Comparison of ENCODE assay signal across 1 cellular context in the genomic region with DNA sequence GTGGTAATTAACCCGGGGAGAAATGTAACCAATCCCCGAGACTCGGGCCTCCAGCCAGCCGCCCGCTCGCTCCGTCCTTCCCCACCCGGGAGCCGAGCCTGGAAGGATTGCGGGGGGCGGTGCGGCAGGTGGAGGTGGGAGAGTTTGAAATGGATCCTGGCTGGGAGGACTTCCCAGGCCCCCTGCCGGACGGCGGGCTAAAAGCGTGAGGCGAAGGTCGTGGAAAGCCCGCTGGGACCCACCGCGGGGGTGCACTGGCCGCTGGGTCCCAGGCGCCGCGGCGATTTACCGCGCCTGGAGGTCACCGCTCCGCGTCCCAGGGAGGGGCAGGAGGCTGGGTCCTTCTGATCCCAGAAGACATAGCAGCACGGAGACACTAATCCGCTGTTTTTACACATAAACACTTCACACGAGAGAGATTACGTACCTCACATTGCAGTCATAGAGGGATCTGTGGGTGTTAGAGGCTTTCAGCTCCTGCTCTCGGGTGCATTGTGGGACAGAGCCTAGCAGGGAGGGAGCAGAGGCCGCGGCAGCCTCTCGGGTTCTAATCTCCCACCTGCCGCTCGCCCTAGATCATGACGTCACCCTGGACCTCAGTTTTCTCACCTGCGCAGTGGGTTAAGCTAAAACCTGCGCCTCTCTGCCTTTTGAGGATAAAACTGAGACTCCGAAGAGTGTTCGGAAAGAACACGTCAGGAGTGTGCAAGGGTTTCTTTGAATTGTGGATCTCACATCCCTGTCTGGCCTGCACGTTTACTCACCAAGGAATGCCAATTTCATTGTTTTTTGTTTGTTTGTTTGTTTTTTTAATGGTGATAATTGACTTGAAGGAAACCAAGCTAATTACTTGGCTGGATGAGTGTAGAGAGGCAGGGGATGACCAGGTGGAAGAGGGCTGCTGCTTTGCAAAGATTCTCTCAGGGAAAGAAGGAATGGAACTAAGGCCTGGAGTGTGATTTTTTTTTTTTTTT.
TF ChIP-seq lines count a peak whose summit lies in the region.

No MANE protein-coding gene starts in this region.

TF ChIP-seq in H1, 55 proteins besides CTCF, POLR2A, EP300 and RAD21:
- TF ChIP-seq JUND (IDR thresholded peaks at IDR 0.05; ENCODE audit: low read length), result peak; percentile 95
- TF ChIP-seq HDAC2 (IDR thresholded peaks at IDR 0.05; ENCODE audit: borderline replicate concordance in 1 of 2, low read depth in 2 of 2, low read length in 2 of 2), result peak in 1 of 2 experiments; percentile 89; a peak in 1 of 4 replicates
- no peak for TF ChIP-seq CBX8 (IDR thresholded peaks at IDR 0.05; ENCODE audit: borderline replicate concordance, low read depth, low read length)
- no peak for TF ChIP-seq BACH1 (IDR thresholded peaks at IDR 0.05; ENCODE audit: low read length)
- TF ChIP-seq HDAC6 (IDR thresholded peaks at IDR 0.05; ENCODE audit: low read depth, low read length), result no peak
- peak; percentile 89 for TF ChIP-seq CREB1 (IDR thresholded peaks at IDR 0.05)
- TF ChIP-seq, protein P1, sequence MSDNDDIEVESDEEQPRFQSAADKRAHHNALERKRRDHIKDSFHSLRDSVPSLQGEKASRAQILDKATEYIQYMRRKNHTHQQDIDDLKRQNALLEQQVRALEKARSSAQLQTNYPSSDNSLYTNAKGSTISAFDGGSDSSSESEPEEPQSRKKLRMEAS (IDR thresholded peaks at IDR 0.05), result peak; percentile 39; the same call in 1 of the 2 replicates
- no peak for TF ChIP-seq CHD1 (IDR thresholded peaks at IDR 0.05; ENCODE audit: low read depth, low read length)
- TF ChIP-seq KDM1A (IDR thresholded peaks at IDR 0.05; ENCODE audit: borderline replicate concordance, low read length), result peak; percentile 98
- no peak for TF ChIP-seq RXRA (IDR thresholded peaks at IDR 0.05; ENCODE audit: insufficient read depth, low read depth, low read length)
- TF ChIP-seq JUN (IDR thresholded peaks at IDR 0.05; ENCODE audit: low read depth, low read length), result peak; percentile 90
- TF ChIP-seq CTBP2 (IDR thresholded peaks at IDR 0.05; ENCODE audit: borderline replicate concordance, insufficient read depth, insufficient read length, low read length), result no peak
- TF ChIP-seq SIRT6 (IDR thresholded peaks at IDR 0.05; ENCODE audit: low read length), result no peak
- TF ChIP-seq SRF (IDR thresholded peaks at IDR 0.05; ENCODE audit: low read depth, low read length), result no peak
- TF ChIP-seq, protein P2, sequence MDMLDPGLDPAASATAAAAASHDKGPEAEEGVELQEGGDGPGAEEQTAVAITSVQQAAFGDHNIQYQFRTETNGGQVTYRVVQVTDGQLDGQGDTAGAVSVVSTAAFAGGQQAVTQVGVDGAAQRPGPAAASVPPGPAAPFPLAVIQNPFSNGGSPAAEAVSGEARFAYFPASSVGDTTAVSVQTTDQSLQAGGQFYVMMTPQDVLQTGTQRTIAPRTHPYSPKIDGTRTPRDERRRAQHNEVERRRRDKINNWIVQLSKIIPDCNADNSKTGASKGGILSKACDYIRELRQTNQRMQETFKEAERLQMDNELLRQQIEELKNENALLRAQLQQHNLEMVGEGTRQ (IDR thresholded peaks at IDR 0.05; ENCODE audit: low read length), result no peak
- TF ChIP-seq TAF7 (optimal IDR thresholded peaks at IDR 0.05; ENCODE audit: borderline replicate concordance, low read depth, low read length), result no peak
- TF ChIP-seq, protein P3, sequence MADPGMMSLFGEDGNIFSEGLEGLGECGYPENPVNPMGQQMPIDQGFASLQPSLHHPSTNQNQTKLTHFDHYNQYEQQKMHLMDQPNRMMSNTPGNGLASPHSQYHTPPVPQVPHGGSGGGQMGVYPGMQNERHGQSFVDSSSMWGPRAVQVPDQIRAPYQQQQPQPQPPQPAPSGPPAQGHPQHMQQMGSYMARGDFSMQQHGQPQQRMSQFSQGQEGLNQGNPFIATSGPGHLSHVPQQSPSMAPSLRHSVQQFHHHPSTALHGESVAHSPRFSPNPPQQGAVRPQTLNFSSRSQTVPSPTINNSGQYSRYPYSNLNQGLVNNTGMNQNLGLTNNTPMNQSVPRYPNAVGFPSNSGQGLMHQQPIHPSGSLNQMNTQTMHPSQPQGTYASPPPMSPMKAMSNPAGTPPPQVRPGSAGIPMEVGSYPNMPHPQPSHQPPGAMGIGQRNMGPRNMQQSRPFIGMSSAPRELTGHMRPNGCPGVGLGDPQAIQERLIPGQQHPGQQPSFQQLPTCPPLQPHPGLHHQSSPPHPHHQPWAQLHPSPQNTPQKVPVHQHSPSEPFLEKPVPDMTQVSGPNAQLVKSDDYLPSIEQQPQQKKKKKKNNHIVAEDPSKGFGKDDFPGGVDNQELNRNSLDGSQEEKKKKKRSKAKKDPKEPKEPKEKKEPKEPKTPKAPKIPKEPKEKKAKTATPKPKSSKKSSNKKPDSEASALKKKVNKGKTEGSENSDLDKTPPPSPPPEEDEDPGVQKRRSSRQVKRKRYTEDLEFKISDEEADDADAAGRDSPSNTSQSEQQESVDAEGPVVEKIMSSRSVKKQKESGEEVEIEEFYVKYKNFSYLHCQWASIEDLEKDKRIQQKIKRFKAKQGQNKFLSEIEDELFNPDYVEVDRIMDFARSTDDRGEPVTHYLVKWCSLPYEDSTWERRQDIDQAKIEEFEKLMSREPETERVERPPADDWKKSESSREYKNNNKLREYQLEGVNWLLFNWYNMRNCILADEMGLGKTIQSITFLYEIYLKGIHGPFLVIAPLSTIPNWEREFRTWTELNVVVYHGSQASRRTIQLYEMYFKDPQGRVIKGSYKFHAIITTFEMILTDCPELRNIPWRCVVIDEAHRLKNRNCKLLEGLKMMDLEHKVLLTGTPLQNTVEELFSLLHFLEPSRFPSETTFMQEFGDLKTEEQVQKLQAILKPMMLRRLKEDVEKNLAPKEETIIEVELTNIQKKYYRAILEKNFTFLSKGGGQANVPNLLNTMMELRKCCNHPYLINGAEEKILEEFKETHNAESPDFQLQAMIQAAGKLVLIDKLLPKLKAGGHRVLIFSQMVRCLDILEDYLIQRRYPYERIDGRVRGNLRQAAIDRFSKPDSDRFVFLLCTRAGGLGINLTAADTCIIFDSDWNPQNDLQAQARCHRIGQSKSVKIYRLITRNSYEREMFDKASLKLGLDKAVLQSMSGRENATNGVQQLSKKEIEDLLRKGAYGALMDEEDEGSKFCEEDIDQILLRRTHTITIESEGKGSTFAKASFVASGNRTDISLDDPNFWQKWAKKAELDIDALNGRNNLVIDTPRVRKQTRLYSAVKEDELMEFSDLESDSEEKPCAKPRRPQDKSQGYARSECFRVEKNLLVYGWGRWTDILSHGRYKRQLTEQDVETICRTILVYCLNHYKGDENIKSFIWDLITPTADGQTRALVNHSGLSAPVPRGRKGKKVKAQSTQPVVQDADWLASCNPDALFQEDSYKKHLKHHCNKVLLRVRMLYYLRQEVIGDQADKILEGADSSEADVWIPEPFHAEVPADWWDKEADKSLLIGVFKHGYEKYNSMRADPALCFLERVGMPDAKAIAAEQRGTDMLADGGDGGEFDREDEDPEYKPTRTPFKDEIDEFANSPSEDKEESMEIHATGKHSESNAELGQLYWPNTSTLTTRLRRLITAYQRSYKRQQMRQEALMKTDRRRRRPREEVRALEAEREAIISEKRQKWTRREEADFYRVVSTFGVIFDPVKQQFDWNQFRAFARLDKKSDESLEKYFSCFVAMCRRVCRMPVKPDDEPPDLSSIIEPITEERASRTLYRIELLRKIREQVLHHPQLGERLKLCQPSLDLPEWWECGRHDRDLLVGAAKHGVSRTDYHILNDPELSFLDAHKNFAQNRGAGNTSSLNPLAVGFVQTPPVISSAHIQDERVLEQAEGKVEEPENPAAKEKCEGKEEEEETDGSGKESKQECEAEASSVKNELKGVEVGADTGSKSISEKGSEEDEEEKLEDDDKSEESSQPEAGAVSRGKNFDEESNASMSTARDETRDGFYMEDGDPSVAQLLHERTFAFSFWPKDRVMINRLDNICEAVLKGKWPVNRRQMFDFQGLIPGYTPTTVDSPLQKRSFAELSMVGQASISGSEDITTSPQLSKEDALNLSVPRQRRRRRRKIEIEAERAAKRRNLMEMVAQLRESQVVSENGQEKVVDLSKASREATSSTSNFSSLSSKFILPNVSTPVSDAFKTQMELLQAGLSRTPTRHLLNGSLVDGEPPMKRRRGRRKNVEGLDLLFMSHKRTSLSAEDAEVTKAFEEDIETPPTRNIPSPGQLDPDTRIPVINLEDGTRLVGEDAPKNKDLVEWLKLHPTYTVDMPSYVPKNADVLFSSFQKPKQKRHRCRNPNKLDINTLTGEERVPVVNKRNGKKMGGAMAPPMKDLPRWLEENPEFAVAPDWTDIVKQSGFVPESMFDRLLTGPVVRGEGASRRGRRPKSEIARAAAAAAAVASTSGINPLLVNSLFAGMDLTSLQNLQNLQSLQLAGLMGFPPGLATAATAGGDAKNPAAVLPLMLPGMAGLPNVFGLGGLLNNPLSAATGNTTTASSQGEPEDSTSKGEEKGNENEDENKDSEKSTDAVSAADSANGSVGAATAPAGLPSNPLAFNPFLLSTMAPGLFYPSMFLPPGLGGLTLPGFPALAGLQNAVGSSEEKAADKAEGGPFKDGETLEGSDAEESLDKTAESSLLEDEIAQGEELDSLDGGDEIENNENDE (IDR thresholded peaks at IDR 0.05; ENCODE audit: insufficient replicate concordance, low read length), result no peak
- TF ChIP-seq, protein P4, sequence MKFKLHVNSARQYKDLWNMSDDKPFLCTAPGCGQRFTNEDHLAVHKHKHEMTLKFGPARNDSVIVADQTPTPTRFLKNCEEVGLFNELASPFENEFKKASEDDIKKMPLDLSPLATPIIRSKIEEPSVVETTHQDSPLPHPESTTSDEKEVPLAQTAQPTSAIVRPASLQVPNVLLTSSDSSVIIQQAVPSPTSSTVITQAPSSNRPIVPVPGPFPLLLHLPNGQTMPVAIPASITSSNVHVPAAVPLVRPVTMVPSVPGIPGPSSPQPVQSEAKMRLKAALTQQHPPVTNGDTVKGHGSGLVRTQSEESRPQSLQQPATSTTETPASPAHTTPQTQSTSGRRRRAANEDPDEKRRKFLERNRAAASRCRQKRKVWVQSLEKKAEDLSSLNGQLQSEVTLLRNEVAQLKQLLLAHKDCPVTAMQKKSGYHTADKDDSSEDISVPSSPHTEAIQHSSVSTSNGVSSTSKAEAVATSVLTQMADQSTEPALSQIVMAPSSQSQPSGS (IDR thresholded peaks at IDR 0.05; ENCODE audit: low read length), result peak; percentile 100
- no peak; the same call in 1 of the 2 replicates for TF ChIP-seq CHD2 (IDR thresholded peaks at IDR 0.05; ENCODE audit: low read length)
- TF ChIP-seq NANOG (IDR thresholded peaks at IDR 0.05; ENCODE audit: insufficient read depth, low read depth, low read length, poor library complexity, severe bottlenecking), result no peak
- TF ChIP-seq KDM5A (IDR thresholded peaks at IDR 0.05; ENCODE audit: low read length), result no peak
- TF ChIP-seq TEAD4 (IDR thresholded peaks at IDR 0.05; ENCODE audit: low read depth, low read length), result no peak
- TF ChIP-seq EZH2 (IDR thresholded peaks at IDR 0.05; ENCODE audit: low read depth, low read length, severe bottlenecking), result no peak
- 0 out of 2 replicates have a peak, but pooled peaks have one; percentile 2 for TF ChIP-seq TBP (IDR thresholded peaks at IDR 0.05; ENCODE audit: low read depth, low read length)
- TF ChIP-seq FOSL1 (IDR thresholded peaks at IDR 0.05; ENCODE audit: insufficient read depth, low read depth, low read length), result no peak
- TF ChIP-seq, protein P5, sequence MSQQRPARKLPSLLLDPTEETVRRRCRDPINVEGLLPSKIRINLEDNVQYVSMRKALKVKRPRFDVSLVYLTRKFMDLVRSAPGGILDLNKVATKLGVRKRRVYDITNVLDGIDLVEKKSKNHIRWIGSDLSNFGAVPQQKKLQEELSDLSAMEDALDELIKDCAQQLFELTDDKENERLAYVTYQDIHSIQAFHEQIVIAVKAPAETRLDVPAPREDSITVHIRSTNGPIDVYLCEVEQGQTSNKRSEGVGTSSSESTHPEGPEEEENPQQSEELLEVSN (IDR thresholded peaks at IDR 0.05), result peak; percentile 0; the same call in 1 of the 2 replicates
- TF ChIP-seq SIN3A (conservative IDR thresholded peaks at IDR 0.05 in 1 of 2, IDR thresholded peaks at IDR 0.05 in 1 of 2; ENCODE audit: low read depth in 1 of 2, low read length in 2 of 2), result no peak
- no peak; the same call in 1 of the 2 replicates for TF ChIP-seq PHF8 (conservative IDR thresholded peaks at IDR 0.05; ENCODE audit: low read depth, low read length)
- peak; percentile 55 for TF ChIP-seq ASH2L (IDR thresholded peaks at IDR 0.05; ENCODE audit: low read length)
- no peak for TF ChIP-seq BRCA1 (IDR thresholded peaks at IDR 0.05; ENCODE audit: low read depth, low read length)
- no peak for TF ChIP-seq BCL11A (IDR thresholded peaks at IDR 0.05; ENCODE audit: low read depth in 2 of 2, low read length in 2 of 2)
- peak; percentile 15; the same call in 1 of the 2 replicates for TF ChIP-seq SUZ12 (IDR thresholded peaks at IDR 0.05; ENCODE audit: low read length)
- TF ChIP-seq SAP30 (IDR thresholded peaks at IDR 0.05; ENCODE audit: insufficient read depth, insufficient replicate concordance, low read length), result no peak
